In genomic region chr10:28570598-28570997, GRCh38 we compare ENCODE assay signal across 16 cellular contexts.
"Had no signal": no experiment of that assay in that cellular context is flagged by ENCODE, and none has a peak within 500 bp of the region (broad histone marks: within the 10 kb centered on the region; RNA-seq: fewer than 3 reads in every experiment).

No MANE protein-coding gene starts in this region.

- H3K9me3 Mint-ChIP-seq: activated T-helper 2 cell treated with anti-CD3 and anti-CD28 coated beads, Interferon-gamma antibody, Interleukin-2, Interleukin-4, amounts not matched to agents 10 μg/mL and 5 μg/mL and 100 μg/mL, durations not matched to agents 14 hours and 24 hours and 36 hours; endodermal cell; nephron; stimulated activated naive B cell treated with anti-CD40 and anti-IgM and Interleukin-4, amounts not matched to agents 10 μg/mL and 1 μg/mL and 100 μg/mL, for 72 hours had no signal

- DNase-seq: activated CD4-positive, alpha-beta T cell treated with anti-CD3 and anti-CD28 coated beads for 4 hours; activated naive CD4-positive, alpha-beta T cell treated with Interleukin-2 at 50 U/mL for 16 hours; adrenal gland; endodermal cell; foreskin fibroblast; mesendoderm; stimulated activated CD4-positive, alpha-beta T cell treated with anti-CD3 and anti-CD28 coated beads, Interleukin-4, amount 100 ng/mL, for 4 hours; stimulated activated naive B cell treated with anti-CD40 and anti-IgM and Interleukin-4, amounts not matched to agents 10 μg/mL and 1 μg/mL and 100 μg/mL, for 72 hours; substantia nigra; tibial artery; uterus had no signal

- H3K27ac Mint-ChIP-seq: endodermal cell; stimulated activated naive B cell treated with anti-CD40 and anti-IgM and Interleukin-4, amounts not matched to agents 10 μg/mL and 1 μg/mL and 100 μg/mL, for 72 hours had no signal

- H3K4me3 ChIP-seq: adrenal gland, hepatocyte, SJSA1, tibial artery, uterus had no signal

- H3K36me3 ChIP-seq: uterus had no signal

- H3K27me3 ChIP-seq: adrenal gland, hepatocyte, SJSA1, tibial artery, uterus had no signal

- H3K27me3 Mint-ChIP-seq: stimulated activated naive B cell treated with anti-CD40 and anti-IgM and Interleukin-4, amounts not matched to agents 10 μg/mL and 1 μg/mL and 100 μg/mL, for 72 hours had no signal

- ATAC-seq: stimulated activated naive B cell treated with anti-CD40 and anti-IgM and Interleukin-4, amounts not matched to agents 10 μg/mL and 1 μg/mL and 100 μg/mL, for 72 hours had no signal

- H3K27ac ChIP-seq: adrenal gland, epithelial cell of prostate, hepatocyte, SJSA1, tibial artery, uterus had no signal

- H3K4me3 Mint-ChIP-seq: endodermal cell; nephron; stimulated activated naive B cell treated with anti-CD40 and anti-IgM and Interleukin-4, amounts not matched to agents 10 μg/mL and 1 μg/mL and 100 μg/mL, for 72 hours had no signal

- H3K4me1 ChIP-seq: SJSA1 had no signal

- H3K9me3 ChIP-seq: adrenal gland, SJSA1, tibial artery, uterus had no signal
